23 cellular contexts compared by ENCODE assay signal in the genomic region with DNA sequence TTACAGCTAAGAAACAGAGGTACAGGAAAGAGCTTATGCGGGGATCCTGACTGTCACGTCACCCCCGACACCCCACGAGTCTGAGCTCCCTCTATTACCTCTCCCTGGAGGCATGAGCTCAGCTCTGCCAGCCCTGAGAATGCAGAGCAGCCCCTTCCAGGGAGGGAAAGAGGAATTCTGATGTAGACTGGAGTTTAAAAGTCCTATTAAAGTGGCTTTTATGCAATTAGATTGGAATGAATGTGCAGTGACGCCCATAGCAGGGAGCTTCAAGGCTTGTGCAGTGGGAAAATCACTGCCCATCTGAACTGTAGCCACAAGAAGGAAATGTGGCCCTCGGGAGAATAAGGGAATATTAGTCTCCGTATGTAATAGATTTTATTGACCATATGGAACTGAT.
A peak's percentile ranks its signal among the peaks of the same experiment; 100 is the strongest.
DNase-seq lines count a peak whose midpoint lies in the region; ATAC-seq and TF ChIP-seq lines count a peak whose summit lies in the region.
"Had no signal": no experiment of that assay in that cellular context is flagged by ENCODE, and none has a peak within 500 bp of the region (broad histone marks: within the 10 kb centered on the region; RNA-seq: fewer than 3 reads in every experiment).

No MANE protein-coding gene starts in this region.

- WGBS in hepatocyte (ENCODE audit: low lambda C conversion rate, missing lambda C conversion rate) = 56% methylated on average over 7 of the region's 7 CpGs

- in situ Hi-C loops in gastrocnemius medialis (cut with MboI; ENCODE audit: low sequenced_read_pairs in 4 of 4) = no loop called here

- ATAC-seq in Right ventricle myocardium superior (ENCODE audit: poor library complexity) = peak; percentile 31
- no peak for ATAC-seq in gastrocnemius medialis
- ATAC-seq in HG02870 (IDR thresholded peaks at IDR 0.05; ENCODE audit: unreplicated experiment) = no peak
- ATAC-seq: body of pancreas had no signal

- no peaks in the 10 kb centered on the region for H3K27me3 ChIP-seq in hepatocyte
- no peaks in the 10 kb centered on the region for H3K27me3 ChIP-seq in gastrocnemius medialis
- no peaks in the 10 kb centered on the region for H3K27me3 ChIP-seq in vagina
- H3K27me3 ChIP-seq: body of pancreas, dorsolateral prefrontal cortex had no signal

- TF ChIP-seq CTCF in hepatocyte (IDR thresholded peaks at IDR 0.05; ENCODE audit: poor library complexity) = no peak
- no peak for TF ChIP-seq CTCF in gastrocnemius medialis (IDR thresholded peaks at IDR 0.05 in 4 of 5, conservative IDR thresholded peaks at IDR 0.05 in 1 of 5)
- no peak for TF ChIP-seq CTCF in vagina (IDR thresholded peaks at IDR 0.05)

- H3K27ac ChIP-seq in hepatocyte = peak overlapping the region; percentile 86
- H3K27ac ChIP-seq in gastrocnemius medialis = peak overlapping the region in 3 of 4 donors; percentile 4 to 57 (median 40)
- peak overlapping the region; percentile 67 for H3K27ac ChIP-seq in vagina
- H3K27ac ChIP-seq: body of pancreas, KMS-11, PC-9 had no signal

- no peak overlapping the region for H3K4me3 ChIP-seq in hepatocyte
- no peak overlapping the region for H3K4me3 ChIP-seq in gastrocnemius medialis
- H3K4me3 ChIP-seq in vagina = no peak overlapping the region
- H3K4me3 ChIP-seq: body of pancreas, dorsolateral prefrontal cortex, PC-9 had no signal

- H3K36me3 ChIP-seq in hepatocyte (replicated peaks; ENCODE audit: insufficient read depth, low read depth) (no peaks in the 10 kb centered on the region), gastrocnemius medialis (no peaks in the 10 kb centered on the region), vagina (no peaks in the 10 kb centered on the region)

- H4K20me1 ChIP-seq in hepatocyte (ENCODE audit: insufficient read depth, poor library complexity, severe bottlenecking) = no peaks in the 10 kb centered on the region

- intact Hi-C loops in Right ventricle myocardium superior (cut with DNase I) = no loop called here
- intact Hi-C loops in cardiac septum (cut with DNase I) = no loop called here
- intact Hi-C loops in gastrocnemius medialis (cut with DNase I; ENCODE audit: low total_unique reads) = no loop called here
- intact Hi-C loops in vagina (cut with DNase I) = no loop called here

- no peak overlapping the region for H2AFZ ChIP-seq in hepatocyte
- H2AFZ ChIP-seq: PC-9 had no signal

- no peaks in the 10 kb centered on the region for H3K9me2 ChIP-seq in hepatocyte (replicated peaks; ENCODE audit: insufficient read depth)

- peaks cover 28% of the 10 kb centered on the region for H3K4me1 ChIP-seq in hepatocyte (ENCODE audit: insufficient read depth)
- H3K4me1 ChIP-seq in gastrocnemius medialis = peaks cover 14 to 22% of the 10 kb centered on the region in 2 donors
- H3K4me1 ChIP-seq in vagina = peaks cover 25% of the 10 kb centered on the region
- H3K4me1 ChIP-seq: body of pancreas had no signal

- no peak for DNase-seq in Right ventricle myocardium superior
- no peak for DNase-seq in cardiac septum (ENCODE audit: low spot score)
- peak; percentile 29 for DNase-seq in hepatocyte (ENCODE audit: low spot score)
- no peak for DNase-seq in gastrocnemius medialis
- DNase-seq in vagina (ENCODE audit: extremely low spot score in 2 of 2) = no peak
- no peak for DNase-seq in nucleus accumbens (lab: John Stamatoyannopoulos, UW)
- DNase-seq in activated naive CD4-positive, alpha-beta T cell treated with anti-CD3 and anti-CD28 coated beads, Interleukin-2, amount 50 U/mL, for 16 hours = no peak
- DNase-seq: 8988T; activated CD4-positive, alpha-beta T cell treated with anti-CD3 and anti-CD28 coated beads, Interleukin-2, amount 10 ng/mL, durations not matched to agents 24 days and 14 days; activated naive CD4-positive, alpha-beta T cell; body of pancreas; H7; hippocampal formation; kidney; NCI-H1092 treated with DMSO at 0.1 percent for 48 hours; NCI-H2107; NCI-H69; occipital lobe; PC-9; small intestine had no signal

- TF ChIP-seq POLR2A in gastrocnemius medialis (IDR thresholded peaks at IDR 0.05) (no peak), vagina (IDR thresholded peaks at IDR 0.05) (no peak)

- H3K4me2 ChIP-seq in hepatocyte = peak overlapping the region; percentile 49
- H3K4me2 ChIP-seq: KMS-11, PC-9 had no signal

- H3K79me2 ChIP-seq in hepatocyte = no peaks in the 10 kb centered on the region

- H3K9me3 ChIP-seq in hepatocyte (ENCODE audit: low read depth) (no peaks in the 10 kb centered on the region), gastrocnemius medialis (no peaks in the 10 kb centered on the region), vagina (no peaks in the 10 kb centered on the region)
- H3K9me3 ChIP-seq: body of pancreas had no signal
